Comparison of ENCODE assay signal across 12 cellular contexts in the genomic region with DNA sequence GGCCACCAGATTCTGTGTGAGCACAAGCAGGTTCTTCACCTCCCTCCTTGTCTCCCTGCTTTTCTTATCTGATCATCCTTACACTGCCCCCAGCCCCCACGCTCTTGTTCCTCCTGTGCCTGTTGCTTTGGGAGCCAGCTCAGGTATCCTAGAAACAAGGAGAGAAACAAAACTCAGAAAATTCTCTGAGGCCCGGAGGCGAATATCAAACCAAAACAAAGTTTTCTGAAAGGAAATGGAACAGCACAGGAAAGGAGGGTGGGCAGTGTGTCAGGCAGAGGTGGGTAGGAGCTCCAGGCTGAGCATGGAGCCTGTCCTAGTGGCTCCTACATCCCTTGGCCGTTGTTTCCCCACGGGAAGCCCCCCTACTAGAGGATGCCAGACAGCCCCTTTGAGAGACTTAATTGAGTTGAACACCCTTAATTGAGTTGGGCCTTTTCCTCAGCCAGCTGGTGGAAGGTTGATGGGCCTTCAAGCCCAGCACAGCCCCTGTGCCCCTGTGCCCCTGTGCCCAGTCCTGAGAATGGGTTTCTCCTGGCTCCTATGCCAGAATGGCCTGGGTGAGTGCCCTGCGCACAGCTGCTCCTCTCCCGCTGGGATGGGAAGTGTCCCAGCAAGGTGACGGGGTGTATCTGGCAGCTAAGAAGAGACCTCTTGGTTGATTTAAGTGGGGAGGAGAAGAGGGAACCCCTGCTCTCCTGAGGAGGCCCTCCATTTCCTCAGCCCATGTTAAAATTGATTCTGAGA. TPM values are rescaled to one million over a fixed set of nuclear protein-coding genes. Genes with fewer than 3 reads are reported as not detected.
DNase-seq lines count a peak whose midpoint lies in the region; ATAC-seq and TF ChIP-seq lines count a peak whose summit lies in the region.
"Had no signal": no experiment of that assay in that cellular context is flagged by ENCODE, and none has a peak within 500 bp of the region (broad histone marks: within the 10 kb centered on the region; RNA-seq: fewer than 3 reads in every experiment).

No MANE protein-coding gene starts in this region.

- peaks cover 14% of the 10 kb centered on the region for H3K36me3 Mint-ChIP-seq in activated T-helper 17 cell treated with anti-CD3 and anti-CD28 coated beads, Interleukin-2, amount 50 U/mL, for 72 hours (ENCODE audit: low read depth)
- H3K36me3 Mint-ChIP-seq in stimulated activated effector memory CD8-positive, alpha-beta T cell treated with anti-CD3 and anti-CD28 coated beads, Interleukin-12 subunit alpha, Interleukin-12 subunit beta, amount 100 ng/mL, for 72 hours: peaks cover 14% of the 10 kb centered on the region

- no peak overlapping the region for H3K4me3 ChIP-seq in Loucy (ENCODE audit: low read length, poor library complexity, severe bottlenecking)
- H3K4me3 ChIP-seq: colonic mucosa, MG63 had no signal

- ATAC-seq in activated T-helper 17 cell treated with anti-CD3 and anti-CD28 coated beads, Interleukin-2, amount 50 U/mL, for 72 hours (replicated peaks): no peak
- peak; percentile 35 for ATAC-seq in foreskin keratinocyte
- ATAC-seq in stimulated activated effector memory CD8-positive, alpha-beta T cell treated with anti-CD3 and anti-CD28 coated beads, Interleukin-12 subunit alpha, Interleukin-12 subunit beta, amount 100 ng/mL, for 72 hours: no peak

- peak; percentile 54 to 82 for DNase-seq in foreskin keratinocyte
- no peak for DNase-seq in stimulated activated effector memory CD8-positive, alpha-beta T cell treated with anti-CD3 and anti-CD28 coated beads, Interleukin-12 subunit alpha, Interleukin-12 subunit beta, amount 100 ng/mL, for 72 hours (ENCODE audit: low spot score in 2 of 2)
- DNase-seq in AG08396 (ENCODE audit: low spot score): no peak
- DNase-seq in GM19238 (ENCODE audit: insufficient read length, low spot score): no peak
- DNase-seq in dedifferentiated amniotic fluid mesenchymal stem cell (ENCODE audit: extremely low spot score): no peak
- DNase-seq: activated T-cell treated with anti-CD3 and anti-CD28 coated beads, Interleukin-2, amount 50 U/mL, for 48 hours; colonic mucosa; MG63; NCI-H2227 treated with DMSO at 0.1 percent for 48 hours had no signal

- H3K27ac Mint-ChIP-seq in activated T-helper 17 cell treated with anti-CD3 and anti-CD28 coated beads, Interleukin-2, amount 50 U/mL, for 72 hours: peak overlapping the region; percentile 62
- H3K27ac Mint-ChIP-seq in stimulated activated effector memory CD8-positive, alpha-beta T cell treated with anti-CD3 and anti-CD28 coated beads, Interleukin-12 subunit alpha, Interleukin-12 subunit beta, amount 100 ng/mL, for 72 hours: peak overlapping the region; percentile 80

- H3K4me1 Mint-ChIP-seq in activated T-helper 17 cell treated with anti-CD3 and anti-CD28 coated beads, Interleukin-2, amount 50 U/mL, for 72 hours: peaks cover 10% of the 10 kb centered on the region
- peaks cover 16% of the 10 kb centered on the region for H3K4me1 Mint-ChIP-seq in stimulated activated effector memory CD8-positive, alpha-beta T cell treated with anti-CD3 and anti-CD28 coated beads, Interleukin-12 subunit alpha, Interleukin-12 subunit beta, amount 100 ng/mL, for 72 hours

- H3K9me2 ChIP-seq in Loucy (replicated peaks; ENCODE audit: low read depth, low read length): no peaks in the 10 kb centered on the region

- peaks cover 26% of the 10 kb centered on the region; the same call in 1 of the 2 replicates for H3K36me3 ChIP-seq in Loucy (ENCODE audit: insufficient read depth, low read length)
- H3K36me3 ChIP-seq: colonic mucosa, WERI-Rb-1 had no signal

- no peak overlapping the region for H3K4me3 Mint-ChIP-seq in activated T-helper 17 cell treated with anti-CD3 and anti-CD28 coated beads, Interleukin-2, amount 50 U/mL, for 72 hours
- no peak overlapping the region for H3K4me3 Mint-ChIP-seq in stimulated activated effector memory CD8-positive, alpha-beta T cell treated with anti-CD3 and anti-CD28 coated beads, Interleukin-12 subunit alpha, Interleukin-12 subunit beta, amount 100 ng/mL, for 72 hours

- peak overlapping the region; percentile 93 for H3K27ac ChIP-seq in foreskin keratinocyte
- H3K27ac ChIP-seq: colonic mucosa, WERI-Rb-1 had no signal

- H4K20me1 ChIP-seq in Loucy (ENCODE audit: insufficient read depth, low read length, poor library complexity, severe bottlenecking): no peaks in the 10 kb centered on the region

- H3K9ac ChIP-seq in Loucy (ENCODE audit: low read depth, low read length, poor library complexity, severe bottlenecking): peak overlapping the region; percentile 50

- H3K27me3 ChIP-seq in Loucy (ENCODE audit: insufficient read depth, low read length, poor library complexity, severe bottlenecking) (no peaks in the 10 kb centered on the region), foreskin keratinocyte (no peaks in the 10 kb centered on the region)
- H3K27me3 ChIP-seq: colonic mucosa, MG63 had no signal

- no peaks in the 10 kb centered on the region for H3K9me3 ChIP-seq in Loucy (ENCODE audit: insufficient read depth, low read depth, low read length)
- H3K9me3 ChIP-seq: colonic mucosa, MG63 had no signal

- TF ChIP-seq CTCF in Loucy (conservative IDR thresholded peaks at IDR 0.05; ENCODE audit: low read length): no peak
- no peak for TF ChIP-seq CTCF in foreskin keratinocyte (conservative IDR thresholded peaks at IDR 0.05)

- no peak overlapping the region for H3K4me2 ChIP-seq in Loucy (ENCODE audit: low read depth, low read length, poor library complexity, severe bottlenecking)

- H3F3A ChIP-seq in Loucy (ENCODE audit: low read depth): no peaks in the 10 kb centered on the region

- no peaks in the 10 kb centered on the region for H3K9me3 Mint-ChIP-seq in activated T-helper 17 cell treated with anti-CD3 and anti-CD28 coated beads, Interleukin-2, amount 50 U/mL, for 72 hours
- no peaks in the 10 kb centered on the region for H3K9me3 Mint-ChIP-seq in stimulated activated effector memory CD8-positive, alpha-beta T cell treated with anti-CD3 and anti-CD28 coated beads, Interleukin-12 subunit alpha, Interleukin-12 subunit beta, amount 100 ng/mL, for 72 hours

- no peak overlapping the region for H2AFZ ChIP-seq in Loucy (ENCODE audit: low read length)

- H3K4me1 ChIP-seq in Loucy (ENCODE audit: insufficient read depth, low read length, poor library complexity, severe bottlenecking) (peaks cover 13% of the 10 kb centered on the region), foreskin keratinocyte (peaks cover 53% of the 10 kb centered on the region)
- H3K4me1 ChIP-seq: colonic mucosa had no signal

- H3K27me3 Mint-ChIP-seq in activated T-helper 17 cell treated with anti-CD3 and anti-CD28 coated beads, Interleukin-2, amount 50 U/mL, for 72 hours: no peaks in the 10 kb centered on the region

- H3K79me2 ChIP-seq in Loucy (ENCODE audit: insufficient read depth, low read length): no peaks in the 10 kb centered on the region

RNA-seq across cellular contexts. Expression of gene JMJD7, which starts 22.8 kb away (rescaled TPM):
- total RNA-seq in activated T-helper 17 cell treated with anti-CD3 and anti-CD28 coated beads, Interleukin-2, amount 50 U/mL, for 72 hours: 10 to 100 TPM; 12.0 to 16.6 TPM
- 15.5 and 19.2 TPM in 2 replicates for total RNA-seq in foreskin keratinocyte
- polyA plus RNA-seq in foreskin keratinocyte: 20.5 and 22.9 TPM in 2 replicates

RNA-seq across cellular contexts. Expression of gene MAPKBP1, which starts 30.8 kb away (rescaled TPM):
- total RNA-seq in activated T-helper 17 cell treated with anti-CD3 and anti-CD28 coated beads, Interleukin-2, amount 50 U/mL, for 72 hours: 10 to 100 TPM; 33.7 to 45.5 TPM
- total RNA-seq in foreskin keratinocyte: 59.6 and 61.7 TPM in 2 replicates
- polyA plus RNA-seq in foreskin keratinocyte: 12.6 and 15.3 TPM in 2 replicates

RNA-seq across cellular contexts. Expression of gene PLA2G4B, which starts 33.6 kb away (rescaled TPM):
- 1 to 10 TPM; 2.7 to 8.3 TPM for total RNA-seq in activated T-helper 17 cell treated with anti-CD3 and anti-CD28 coated beads, Interleukin-2, amount 50 U/mL, for 72 hours
- total RNA-seq in foreskin keratinocyte: 3.5 and 4.5 TPM in 2 replicates
- polyA plus RNA-seq in foreskin keratinocyte: 4.3 and 5.5 TPM in 2 replicates

Comparison
In these comparisons a context has a peak if more than half of its experiments do, and no peak if none do; other contexts are left out.
1. DNase-seq: peak in foreskin keratinocyte (2 of 2); none in stimulated activated effector memory CD8-positive, alpha-beta T cell treated with anti-CD3 and anti-CD28 coated beads, Interleukin-12 subunit alpha, Interleukin-12 subunit beta, amount 100 ng/mL, for 72 hours (0 of 2), AG08396 (single experiment), GM19238 (single experiment) and dedifferentiated amniotic fluid mesenchymal stem cell (single experiment).